8 cellular contexts compared by ENCODE assay signal in genomic region chr4:30719363-30720020, GRCh38. TPM values are rescaled to one million over a fixed set of nuclear protein-coding genes. Genes with fewer than 3 reads are reported as not detected.
DNase-seq lines count a peak whose midpoint lies in the region; ATAC-seq and TF ChIP-seq lines count a peak whose summit lies in the region.

No MANE protein-coding gene starts in this region.

- H3K4me3 ChIP-seq in dorsolateral prefrontal cortex (peak overlapping the region; percentile 52 to 87 (median 73)), left lung (peak overlapping the region; percentile 36 to 47), thoracic aorta (peak overlapping the region; percentile 83)

- peak; percentile 56 for ATAC-seq in left lung
- peak; percentile 63 for ATAC-seq in thoracic aorta (ENCODE audit: insufficient number of reproducible peaks, low FRiP score, low read depth)
- ATAC-seq in GM19455 (IDR thresholded peaks at IDR 0.05; ENCODE audit: unreplicated experiment): no peak
- no peak for ATAC-seq in HG02884 (IDR thresholded peaks at IDR 0.05; ENCODE audit: unreplicated experiment)

- H3K27me3 ChIP-seq in dorsolateral prefrontal cortex (peaks cover 0 to 17% (median 0%) of the 10 kb centered on the region in 45 donors), left lung (peaks cover 48 to 82% of the 10 kb centered on the region in 2 donors), thoracic aorta (replicated peaks; ENCODE audit: insufficient read depth) (no peaks in the 10 kb centered on the region)

- H3K9me3 ChIP-seq in left lung: no peaks in the 10 kb centered on the region
- no peaks in the 10 kb centered on the region for H3K9me3 ChIP-seq in thoracic aorta

- DNase-seq in G401 (ENCODE audit: low spot score) (peak; percentile 10), NCI-H774 (lab: John Stamatoyannopoulos, UW) (peak; percentile 36), dorsolateral prefrontal cortex (peak in 9 of 10 donors; percentile 33 to 74 (median 61)), left lung (peak; percentile 48 to 76), thoracic aorta (ENCODE audit: low spot score) (no peak)

- intact Hi-C loops in dorsolateral prefrontal cortex (cut with DNase I): no loop called here
- intact Hi-C loops in left lung (cut with DNase I): no loop called here

- H3K27ac ChIP-seq in 22Rv1 (peak overlapping the region; percentile 97), dorsolateral prefrontal cortex (peak overlapping the region in 58 of 59 donors; percentile 45 to 94 (median 83)), left lung (peak overlapping the region in 1 of 2 donors; percentile 58), thoracic aorta (peak overlapping the region; percentile 94 to 96)

- H3K4me1 ChIP-seq in left lung (peaks cover 5 to 42% of the 10 kb centered on the region in 2 donors), thoracic aorta (ENCODE audit: control insufficient read depth in 1 of 2, low read depth in 2 of 2) (no peaks in the 10 kb centered on the region)

- TF ChIP-seq CTCF in 22Rv1 (IDR thresholded peaks at IDR 0.05) (no peak), dorsolateral prefrontal cortex (IDR thresholded peaks at IDR 0.05 in 54 of 56, conservative IDR thresholded peaks at IDR 0.05 in 2 of 56; ENCODE audit: low read depth in 1 of 56, partially characterized antibody in 56 of 56) (no peak), left lung (IDR thresholded peaks at IDR 0.05) (no peak), thoracic aorta (IDR thresholded peaks at IDR 0.05) (no peak)

- H3K36me3 ChIP-seq in left lung: no peaks in the 10 kb centered on the region
- H3K36me3 ChIP-seq in thoracic aorta: no peaks in the 10 kb centered on the region

- in situ Hi-C loops in G401 (cut with HindIII; ENCODE audit: low sequenced_read_pairs): no loop called here

RNA-seq across cellular contexts. Expression of gene PCDH7, which starts 0.7 kb away (rescaled TPM):
- total RNA-seq in G401 (2014; rRNA removed; shearing (Covaris generic)): 0.10 TPM in 1 of 2 replicates, not detected in the other
- 100 to 1,000 TPM in 86 of 120 experiments, 10 to 100 TPM in 34; 44.9 to 164 (median 112) TPM for total RNA-seq in dorsolateral prefrontal cortex
- 10 to 100 TPM in 1 of 2 donors, 1 to 10 TPM in 1; 6.8 to 15.5 TPM for total RNA-seq in left lung
- 100 to 1,000 TPM; 331 to 435 TPM for total RNA-seq in thoracic aorta

Comparison
In these comparisons a context has a peak if more than half of its experiments do, and no peak if none do; other contexts are left out.
1. ATAC-seq: peak in left lung (single experiment) and thoracic aorta (single experiment); none in GM19455 (single experiment) and HG02884 (single experiment).
2. Peak in every context shown above with its lines, with median percentiles within 50 percentile points of each other: H3K4me3 ChIP-seq.